Comparison of ENCODE assay signal across 15 cellular contexts in the genomic region with DNA sequence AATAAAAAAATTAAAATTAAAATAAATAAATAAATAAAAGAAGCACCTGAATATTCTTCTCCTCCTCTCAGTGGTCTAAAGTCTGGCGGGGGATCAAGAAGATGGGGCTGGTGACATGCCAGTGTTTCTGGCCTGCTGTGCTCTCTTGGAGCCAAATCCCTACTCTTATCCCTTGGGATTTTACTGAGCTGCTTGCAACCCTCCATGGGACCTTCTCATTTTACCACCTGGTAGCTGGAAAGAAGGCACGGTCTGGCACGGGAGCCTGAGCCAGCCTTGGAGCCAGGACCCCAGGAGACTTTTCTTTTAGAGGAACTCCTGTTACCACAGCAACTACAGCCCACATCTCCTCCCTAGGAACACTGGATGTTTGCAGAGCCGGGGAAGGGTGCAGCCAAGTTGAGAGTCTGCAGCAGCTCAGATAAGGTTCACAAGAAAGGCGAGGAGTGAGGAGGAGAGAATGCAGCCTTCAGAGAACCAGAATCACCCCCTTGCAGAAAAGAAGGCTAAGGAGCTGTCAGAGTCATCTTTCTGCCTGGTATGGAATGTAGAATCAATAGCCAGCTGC. TPM values are rescaled to one million over a fixed set of nuclear protein-coding genes. Genes with fewer than 3 reads are reported as not detected.
DNase-seq lines count a peak whose midpoint lies in the region; ATAC-seq and TF ChIP-seq lines count a peak whose summit lies in the region.
"Had no signal": no experiment of that assay in that cellular context is flagged by ENCODE, and none has a peak within 500 bp of the region (broad histone marks: within the 10 kb centered on the region; RNA-seq: fewer than 3 reads in every experiment).

No MANE protein-coding gene starts in this region.

- no peaks in the 10 kb centered on the region for H3K9me3 ChIP-seq in A673 (ENCODE audit: low read depth, low read length, poor library complexity, severe bottlenecking)
- H3K9me3 ChIP-seq: BLaER1 treated with 17β-estradiol and CSF1 and Interleukin-3, amounts not matched to agents 10 nM and 100 nM; mucosa of descending colon had no signal

- H3K9me3 Mint-ChIP-seq in activated naive CD4-positive, alpha-beta T cell treated with anti-CD3 and anti-CD28 coated beads for 36 hours = no peaks in the 10 kb centered on the region
- H3K9me3 Mint-ChIP-seq in activated naive CD8-positive, alpha-beta T cell treated with anti-CD3 and anti-CD28 coated beads, Interleukin-2, amount 50 U/mL, for 24 hours = no peaks in the 10 kb centered on the region
- no peaks in the 10 kb centered on the region for H3K9me3 Mint-ChIP-seq in stimulated activated naive B cell treated with anti-CD40 and anti-IgM and Interleukin-4, amounts not matched to agents 10 μg/mL and 1 μg/mL and 100 μg/mL, for 72 hours

- no peak overlapping the region for H3K4me3 ChIP-seq in A673 (ENCODE audit: low read depth, low read length, poor library complexity, severe bottlenecking)
- H3K4me3 ChIP-seq: BLaER1 treated with 17β-estradiol and CSF1 and Interleukin-3, amounts not matched to agents 10 nM and 100 nM; mucosa of descending colon had no signal

- POLR2A ChIA-PET in A673 (lab: Charles Lee; ENCODE audit: low non-redundant PET) = no interaction called here

- peak overlapping the region; percentile 74 for H3K4me3 Mint-ChIP-seq in activated naive CD4-positive, alpha-beta T cell treated with anti-CD3 and anti-CD28 coated beads for 36 hours
- H3K4me3 Mint-ChIP-seq in activated naive CD8-positive, alpha-beta T cell treated with anti-CD3 and anti-CD28 coated beads, Interleukin-2, amount 50 U/mL, for 24 hours = peak overlapping the region; percentile 57
- H3K4me3 Mint-ChIP-seq in stimulated activated naive B cell treated with anti-CD40 and anti-IgM and Interleukin-4, amounts not matched to agents 10 μg/mL and 1 μg/mL and 100 μg/mL, for 72 hours = no peak overlapping the region

- DNase-seq in activated naive CD4-positive, alpha-beta T cell treated with anti-CD3 and anti-CD28 coated beads for 36 hours = no peak
- DNase-seq in activated naive CD4-positive, alpha-beta T cell treated with anti-CD3 and anti-CD28 coated beads, Interleukin-2, amount 50 U/mL, for 16 hours = no peak
- DNase-seq in NCI-H69 (lab: John Stamatoyannopoulos, UW) (peak; percentile 72), A673 (ENCODE audit: low spot score) (no peak)
- no peak for DNase-seq in activated naive CD8-positive, alpha-beta T cell treated with anti-CD3 and anti-CD28 coated beads, Interleukin-2, amount 50 U/mL, for 24 hours
- no peak for DNase-seq in stimulated activated naive B cell treated with anti-CD40 and anti-IgM and Interleukin-4, amounts not matched to agents 10 μg/mL and 1 μg/mL and 100 μg/mL, for 72 hours
- DNase-seq in stimulated activated CD8-positive, alpha-beta memory T cell treated with anti-CD3 and anti-CD28 coated beads, Interleukin-4, amount 100 ng/mL, for 48 hours = no peak
- DNase-seq: foreskin fibroblast; mucosa of descending colon; MV-4-11; retina; stimulated activated CD4-positive, alpha-beta T cell treated with anti-CD3 and anti-CD28 coated beads, Interleukin-4, amount 100 ng/mL, for 4 hours had no signal

- no peaks in the 10 kb centered on the region for H3K36me3 ChIP-seq in A673 (ENCODE audit: insufficient read depth, low read length, poor library complexity, severe bottlenecking)
- H3K36me3 ChIP-seq: BLaER1 treated with 17β-estradiol and CSF1 and Interleukin-3, amounts not matched to agents 10 nM and 100 nM had no signal

- H3K27me3 ChIP-seq in A673 (replicated peaks; ENCODE audit: insufficient read depth, low read depth, low read length, poor library complexity) = no peaks in the 10 kb centered on the region

- H3K27ac Mint-ChIP-seq in activated naive CD4-positive, alpha-beta T cell treated with anti-CD3 and anti-CD28 coated beads for 36 hours = peak overlapping the region; percentile 98
- H3K27ac Mint-ChIP-seq in activated naive CD8-positive, alpha-beta T cell treated with anti-CD3 and anti-CD28 coated beads, Interleukin-2, amount 50 U/mL, for 24 hours = peak overlapping the region; percentile 86
- peak overlapping the region; percentile 3 for H3K27ac Mint-ChIP-seq in stimulated activated naive B cell treated with anti-CD40 and anti-IgM and Interleukin-4, amounts not matched to agents 10 μg/mL and 1 μg/mL and 100 μg/mL, for 72 hours

- no peaks in the 10 kb centered on the region for H3K4me1 ChIP-seq in A673 (ENCODE audit: insufficient read depth, low read length, poor library complexity, severe bottlenecking)

- peaks cover 75% of the 10 kb centered on the region for H3K36me3 Mint-ChIP-seq in activated naive CD4-positive, alpha-beta T cell treated with anti-CD3 and anti-CD28 coated beads for 36 hours (ENCODE audit: low read depth)
- H3K36me3 Mint-ChIP-seq in activated naive CD8-positive, alpha-beta T cell treated with anti-CD3 and anti-CD28 coated beads, Interleukin-2, amount 50 U/mL, for 24 hours (ENCODE audit: low read depth) = peaks cover 61% of the 10 kb centered on the region
- peaks cover 12 to 31% of the 10 kb centered on the region in 2 donors for H3K36me3 Mint-ChIP-seq in stimulated activated naive B cell treated with anti-CD40 and anti-IgM and Interleukin-4, amounts not matched to agents 10 μg/mL and 1 μg/mL and 100 μg/mL, for 72 hours

- no peaks in the 10 kb centered on the region for H3K27me3 Mint-ChIP-seq in activated naive CD4-positive, alpha-beta T cell treated with anti-CD3 and anti-CD28 coated beads for 36 hours (ENCODE audit: low read depth)
- no peaks in the 10 kb centered on the region for H3K27me3 Mint-ChIP-seq in activated naive CD8-positive, alpha-beta T cell treated with anti-CD3 and anti-CD28 coated beads, Interleukin-2, amount 50 U/mL, for 24 hours
- H3K27me3 Mint-ChIP-seq in stimulated activated naive B cell treated with anti-CD40 and anti-IgM and Interleukin-4, amounts not matched to agents 10 μg/mL and 1 μg/mL and 100 μg/mL, for 72 hours = no peaks in the 10 kb centered on the region

- no peak for ATAC-seq in activated naive CD8-positive, alpha-beta T cell treated with anti-CD3 and anti-CD28 coated beads, Interleukin-2, amount 50 U/mL, for 24 hours
- ATAC-seq in stimulated activated naive B cell treated with anti-CD40 and anti-IgM and Interleukin-4, amounts not matched to agents 10 μg/mL and 1 μg/mL and 100 μg/mL, for 72 hours (replicated peaks) = no peak
- ATAC-seq in HG02840 (IDR thresholded peaks at IDR 0.05; ENCODE audit: low FRiP score, unreplicated experiment) = no peak
- ATAC-seq: mucosa of descending colon had no signal

- CTCF ChIA-PET in activated naive CD4-positive, alpha-beta T cell treated with anti-CD3 and anti-CD28 coated beads for 36 hours (lab: Charles Lee) = interaction anchor here (0.7 to 1.7 kb wide), 5 partner anchors 16 to 113 kb away, joined by 3 to 4 read pairs (median 3); no protein-coding TSS in a partner anchor
- CTCF ChIA-PET in A673 (lab: Charles Lee) = no interaction called here

- H3K27ac ChIP-seq in A673 (ENCODE audit: low read depth, low read length, poor library complexity, severe bottlenecking) = no peak overlapping the region
- H3K27ac ChIP-seq: BLaER1 treated with 17β-estradiol and CSF1 and Interleukin-3, amounts not matched to agents 10 nM and 100 nM had no signal

- intact Hi-C loops in activated naive CD4-positive, alpha-beta T cell treated with anti-CD3 and anti-CD28 coated beads for 36 hours (cut with micrococcal nuclease) = loop anchor here (1.0 kb wide), 1 partner anchor 11 kb away; no protein-coding TSS in a partner anchor
- intact Hi-C loops in A673 (cut with micrococcal nuclease; ENCODE audit: unreplicated experiment) = no loop called here

- no TSS peak for BruUV-seq in A673 (replicated peaks; lab: Mats Ljungman, UMichigan)

- no peak for TF ChIP-seq CTCF in A673 (conservative IDR thresholded peaks at IDR 0.05; ENCODE audit: low read depth, low read length)

- peaks cover 81% of the 10 kb centered on the region for H3K4me1 Mint-ChIP-seq in activated naive CD4-positive, alpha-beta T cell treated with anti-CD3 and anti-CD28 coated beads for 36 hours (ENCODE audit: low read depth)
- peaks cover 85% of the 10 kb centered on the region for H3K4me1 Mint-ChIP-seq in activated naive CD8-positive, alpha-beta T cell treated with anti-CD3 and anti-CD28 coated beads, Interleukin-2, amount 50 U/mL, for 24 hours
- peaks cover 17 to 19% of the 10 kb centered on the region in 2 donors for H3K4me1 Mint-ChIP-seq in stimulated activated naive B cell treated with anti-CD40 and anti-IgM and Interleukin-4, amounts not matched to agents 10 μg/mL and 1 μg/mL and 100 μg/mL, for 72 hours

RNA-seq across cellular contexts. Expression of a gene that starts 21.4 kb away (rescaled TPM):
- 100 to 1,000 TPM; 227 to 234 TPM for total RNA-seq in activated naive CD4-positive, alpha-beta T cell treated with anti-CD3 and anti-CD28 coated beads for 36 hours
- total RNA-seq in A673 (2021) = not detected in 2 replicates
- total RNA-seq: SK-MEL-5 had no signal

RNA-seq across cellular contexts. Expression of a gene that starts 41.0 kb away (rescaled TPM):
- 1 to 10 TPM; 5.6 to 5.8 TPM for total RNA-seq in activated naive CD4-positive, alpha-beta T cell treated with anti-CD3 and anti-CD28 coated beads for 36 hours
- not detected in 2 replicates for total RNA-seq in A673 (2021)

Comparison
In these comparisons a context has a peak if more than half of its experiments do, and no peak if none do; other contexts are left out.
1. H3K27ac Mint-ChIP-seq: peak in every context shown above with its lines; median percentile 98 in activated naive CD4-positive, alpha-beta T cell treated with anti-CD3 and anti-CD28 coated beads for 36 hours; 86 in activated naive CD8-positive, alpha-beta T cell treated with anti-CD3 and anti-CD28 coated beads, Interleukin-2, amount 50 U/mL, for 24 hours; 3 in stimulated activated naive B cell treated with anti-CD40 and anti-IgM and Interleukin-4, amounts not matched to agents 10 μg/mL and 1 μg/mL and 100 μg/mL, for 72 hours.
2. H3K4me3 Mint-ChIP-seq: peak in activated naive CD4-positive, alpha-beta T cell treated with anti-CD3 and anti-CD28 coated beads for 36 hours (single experiment) and activated naive CD8-positive, alpha-beta T cell treated with anti-CD3 and anti-CD28 coated beads, Interleukin-2, amount 50 U/mL, for 24 hours (single experiment); none in stimulated activated naive B cell treated with anti-CD40 and anti-IgM and Interleukin-4, amounts not matched to agents 10 μg/mL and 1 μg/mL and 100 μg/mL, for 72 hours (0 of 2).
3. RNA of a gene that starts 21.4 kb away (total RNA-seq): 227 to 234 TPM in activated naive CD4-positive, alpha-beta T cell treated with anti-CD3 and anti-CD28 coated beads for 36 hours; not detected in A673; every median in the first group is over 100 times any median in the second.